ENCODE assay signal across 1 cellular context in the genomic region with DNA sequence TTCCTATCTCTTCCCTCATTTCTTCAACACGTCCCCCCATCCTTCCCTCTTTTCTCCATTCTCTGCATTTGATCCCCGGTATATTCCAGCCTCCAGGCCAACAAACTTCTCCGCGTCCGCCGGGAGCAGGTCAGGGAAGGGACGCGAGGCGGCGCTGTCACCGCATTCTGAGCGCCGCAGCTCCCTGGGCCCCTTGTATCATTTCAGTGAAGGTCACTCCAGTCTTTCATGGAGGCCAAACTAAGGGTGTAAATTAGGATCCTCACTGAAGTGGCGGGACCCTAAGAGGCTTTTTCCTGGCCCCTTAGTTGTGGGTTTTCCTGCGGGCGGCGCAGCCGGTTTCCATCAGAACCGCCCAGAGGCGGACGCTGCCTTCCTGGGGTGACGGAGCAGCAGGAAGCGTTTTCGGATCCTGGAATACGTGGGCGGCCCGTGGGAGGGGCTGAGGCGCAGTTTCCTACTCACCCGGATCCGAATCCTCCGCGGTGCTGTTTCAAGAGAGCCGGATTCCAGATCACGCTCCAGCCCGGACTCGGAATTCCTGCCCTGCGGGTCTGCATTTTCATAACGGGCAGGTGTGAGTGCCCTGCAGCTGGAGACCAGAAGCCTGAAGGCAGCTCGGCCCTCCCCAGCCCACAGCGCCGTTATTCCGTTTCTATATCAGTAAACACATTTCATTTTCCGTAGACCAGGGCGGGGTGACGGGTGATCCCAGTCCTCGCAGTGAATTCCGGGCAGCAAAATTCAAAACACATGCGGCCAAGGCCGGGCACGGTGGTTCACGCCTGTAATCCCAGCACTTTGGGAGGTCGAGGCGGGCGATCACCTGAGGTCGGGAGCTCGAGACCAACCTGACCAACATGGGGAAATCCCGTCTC.
TF ChIP-seq lines count a peak whose summit lies in the region.

No MANE protein-coding gene starts in this region.

TF ChIP-seq in HepG2, 621 proteins besides CTCF, POLR2A, EP300 and RAD21 (continued from another document and continues in another):
- TF ChIP-seq, protein P1, sequence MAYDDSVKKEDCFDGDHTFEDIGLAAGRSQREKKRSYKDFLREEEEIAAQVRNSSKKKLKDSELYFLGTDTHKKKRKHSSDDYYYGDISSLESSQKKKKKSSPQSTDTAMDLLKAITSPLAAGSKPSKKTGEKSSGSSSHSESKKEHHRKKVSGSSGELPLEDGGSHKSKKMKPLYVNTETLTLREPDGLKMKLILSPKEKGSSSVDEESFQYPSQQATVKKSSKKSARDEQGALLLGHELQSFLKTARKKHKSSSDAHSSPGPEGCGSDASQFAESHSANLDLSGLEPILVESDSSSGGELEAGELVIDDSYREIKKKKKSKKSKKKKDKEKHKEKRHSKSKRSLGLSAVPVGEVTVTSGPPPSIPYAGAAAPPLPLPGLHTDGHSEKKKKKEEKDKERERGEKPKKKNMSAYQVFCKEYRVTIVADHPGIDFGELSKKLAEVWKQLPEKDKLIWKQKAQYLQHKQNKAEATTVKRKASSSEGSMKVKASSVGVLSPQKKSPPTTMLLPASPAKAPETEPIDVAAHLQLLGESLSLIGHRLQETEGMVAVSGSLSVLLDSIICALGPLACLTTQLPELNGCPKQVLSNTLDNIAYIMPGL (CRISPR knock-in tag; IDR thresholded peaks at IDR 0.05; ENCODE audit: borderline replicate concordance in 1 of 2, low read depth in 1 of 2) = peak; percentile 97 to 99
- TF ChIP-seq HNRNPH1 (optimal IDR thresholded peaks at IDR 0.05; ENCODE audit: low read depth, low read length) = no peak
- TF ChIP-seq STAT5B (CRISPR knock-in tag; IDR thresholded peaks at IDR 0.05) = 0 out of 2 replicates have a peak, but pooled peaks have one; percentile 33
- peak; percentile 65; the same call in 1 of the 2 replicates for TF ChIP-seq SIN3A (IDR thresholded peaks at IDR 0.05; ENCODE audit: borderline replicate concordance, low read depth, low read length)
- TF ChIP-seq SRY (CRISPR knock-in tag; IDR thresholded peaks at IDR 0.05) = peak; percentile 65; the same call in 1 of the 2 replicates
- no peak for TF ChIP-seq KLF13 (CRISPR knock-in tag; IDR thresholded peaks at IDR 0.05)
- TF ChIP-seq, protein P2, sequence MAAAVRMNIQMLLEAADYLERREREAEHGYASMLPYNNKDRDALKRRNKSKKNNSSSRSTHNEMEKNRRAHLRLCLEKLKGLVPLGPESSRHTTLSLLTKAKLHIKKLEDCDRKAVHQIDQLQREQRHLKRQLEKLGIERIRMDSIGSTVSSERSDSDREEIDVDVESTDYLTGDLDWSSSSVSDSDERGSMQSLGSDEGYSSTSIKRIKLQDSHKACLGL (CRISPR knock-in tag; IDR thresholded peaks at IDR 0.05) = no peak
- TF ChIP-seq SRF (IDR thresholded peaks at IDR 0.05; ENCODE audit: low read depth, low read length) = no peak
- TF ChIP-seq HNRNPUL1 (IDR thresholded peaks at IDR 0.05; ENCODE audit: low read depth, low read length) = no peak
- TF ChIP-seq, protein P3, sequence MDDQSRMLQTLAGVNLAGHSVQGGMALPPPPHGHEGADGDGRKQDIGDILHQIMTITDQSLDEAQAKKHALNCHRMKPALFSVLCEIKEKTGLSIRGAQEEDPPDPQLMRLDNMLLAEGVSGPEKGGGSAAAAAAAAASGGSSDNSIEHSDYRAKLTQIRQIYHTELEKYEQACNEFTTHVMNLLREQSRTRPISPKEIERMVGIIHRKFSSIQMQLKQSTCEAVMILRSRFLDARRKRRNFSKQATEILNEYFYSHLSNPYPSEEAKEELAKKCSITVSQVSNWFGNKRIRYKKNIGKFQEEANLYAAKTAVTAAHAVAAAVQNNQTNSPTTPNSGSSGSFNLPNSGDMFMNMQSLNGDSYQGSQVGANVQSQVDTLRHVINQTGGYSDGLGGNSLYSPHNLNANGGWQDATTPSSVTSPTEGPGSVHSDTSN (CRISPR knock-in tag; IDR thresholded peaks at IDR 0.05; ENCODE audit: borderline replicate concordance) = 0 out of 2 replicates have a peak, but pooled peaks have one; percentile 8
- TF ChIP-seq ZNF225 (CRISPR knock-in tag; IDR thresholded peaks at IDR 0.05) = peak; percentile 35
- peak; percentile 53; the same call in 1 of the 2 replicates for TF ChIP-seq ZNF329 (CRISPR knock-in tag; IDR thresholded peaks at IDR 0.05; ENCODE audit: low read depth)
- no peak for TF ChIP-seq MIER3 (CRISPR knock-in tag; IDR thresholded peaks at IDR 0.05; ENCODE audit: borderline replicate concordance)
- TF ChIP-seq TBX3 (IDR thresholded peaks at IDR 0.05; ENCODE audit: borderline replicate concordance) = peak; percentile 32; the same call in 1 of the 2 replicates
- TF ChIP-seq, protein P4, sequence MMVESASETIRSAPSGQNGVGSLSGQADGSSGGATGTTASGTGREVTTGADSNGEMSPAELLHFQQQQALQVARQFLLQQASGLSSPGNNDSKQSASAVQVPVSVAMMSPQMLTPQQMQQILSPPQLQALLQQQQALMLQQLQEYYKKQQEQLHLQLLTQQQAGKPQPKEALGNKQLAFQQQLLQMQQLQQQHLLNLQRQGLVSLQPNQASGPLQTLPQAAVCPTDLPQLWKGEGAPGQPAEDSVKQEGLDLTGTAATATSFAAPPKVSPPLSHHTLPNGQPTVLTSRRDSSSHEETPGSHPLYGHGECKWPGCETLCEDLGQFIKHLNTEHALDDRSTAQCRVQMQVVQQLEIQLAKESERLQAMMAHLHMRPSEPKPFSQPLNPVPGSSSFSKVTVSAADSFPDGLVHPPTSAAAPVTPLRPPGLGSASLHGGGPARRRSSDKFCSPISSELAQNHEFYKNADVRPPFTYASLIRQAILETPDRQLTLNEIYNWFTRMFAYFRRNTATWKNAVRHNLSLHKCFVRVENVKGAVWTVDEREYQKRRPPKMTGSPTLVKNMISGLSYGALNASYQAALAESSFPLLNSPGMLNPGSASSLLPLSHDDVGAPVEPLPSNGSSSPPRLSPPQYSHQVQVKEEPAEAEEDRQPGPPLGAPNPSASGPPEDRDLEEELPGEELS (CRISPR knock-in tag; IDR thresholded peaks at IDR 0.05) = peak; percentile 22; the same call in 1 of the 2 replicates
- peak; percentile 55; the same call in 1 of the 2 replicates for TF ChIP-seq HDAC2 (CRISPR knock-in tag; IDR thresholded peaks at IDR 0.05)
- TF ChIP-seq ZNF510 (CRISPR knock-in tag; IDR thresholded peaks at IDR 0.05; ENCODE audit: low read depth) = no peak
- TF ChIP-seq, protein P5, sequence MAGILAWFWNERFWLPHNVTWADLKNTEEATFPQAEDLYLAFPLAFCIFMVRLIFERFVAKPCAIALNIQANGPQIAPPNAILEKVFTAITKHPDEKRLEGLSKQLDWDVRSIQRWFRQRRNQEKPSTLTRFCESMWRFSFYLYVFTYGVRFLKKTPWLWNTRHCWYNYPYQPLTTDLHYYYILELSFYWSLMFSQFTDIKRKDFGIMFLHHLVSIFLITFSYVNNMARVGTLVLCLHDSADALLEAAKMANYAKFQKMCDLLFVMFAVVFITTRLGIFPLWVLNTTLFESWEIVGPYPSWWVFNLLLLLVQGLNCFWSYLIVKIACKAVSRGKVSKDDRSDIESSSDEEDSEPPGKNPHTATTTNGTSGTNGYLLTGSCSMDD (CRISPR knock-in tag; IDR thresholded peaks at IDR 0.05) = no peak
- peak; percentile 64; the same call in 1 of the 2 replicates for TF ChIP-seq ETV5 (CRISPR knock-in tag; IDR thresholded peaks at IDR 0.05; ENCODE audit: borderline replicate concordance)
- TF ChIP-seq ZNF781 (CRISPR knock-in tag; IDR thresholded peaks at IDR 0.05; ENCODE audit: borderline replicate concordance, not compliant biosample characterization) = no peak
- TF ChIP-seq KDM5B (CRISPR knock-in tag; IDR thresholded peaks at IDR 0.05; ENCODE audit: borderline replicate concordance) = no peak; the same call in 1 of the 2 replicates
- peak; percentile 55; the same call in 1 of the 2 replicates for TF ChIP-seq ZNF761 (CRISPR knock-in tag; conservative IDR thresholded peaks at IDR 0.05)
- peak; percentile 77 for TF ChIP-seq ZFY (CRISPR knock-in tag; IDR thresholded peaks at IDR 0.05)
- peak; percentile 24 for TF ChIP-seq SNAPC2 (CRISPR knock-in tag; IDR thresholded peaks at IDR 0.05)
- TF ChIP-seq ZNF816 (CRISPR knock-in tag; IDR thresholded peaks at IDR 0.05; ENCODE audit: borderline replicate concordance) = no peak
- peak; percentile 60; the same call in 1 of the 2 replicates for TF ChIP-seq ZNF431 (CRISPR knock-in tag; IDR thresholded peaks at IDR 0.05; ENCODE audit: borderline replicate concordance, low read depth)
- no peak for TF ChIP-seq ZSCAN9 (CRISPR knock-in tag; IDR thresholded peaks at IDR 0.05; ENCODE audit: borderline replicate concordance)
- TF ChIP-seq THAP11 (CRISPR knock-in tag; IDR thresholded peaks at IDR 0.05) = peak; percentile 66
- TF ChIP-seq, protein P6, sequence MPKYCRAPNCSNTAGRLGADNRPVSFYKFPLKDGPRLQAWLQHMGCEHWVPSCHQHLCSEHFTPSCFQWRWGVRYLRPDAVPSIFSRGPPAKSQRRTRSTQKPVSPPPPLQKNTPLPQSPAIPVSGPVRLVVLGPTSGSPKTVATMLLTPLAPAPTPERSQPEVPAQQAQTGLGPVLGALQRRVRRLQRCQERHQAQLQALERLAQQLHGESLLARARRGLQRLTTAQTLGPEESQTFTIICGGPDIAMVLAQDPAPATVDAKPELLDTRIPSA (CRISPR knock-in tag; IDR thresholded peaks at IDR 0.05; ENCODE audit: borderline replicate concordance) = no peak
- TF ChIP-seq, protein P7, sequence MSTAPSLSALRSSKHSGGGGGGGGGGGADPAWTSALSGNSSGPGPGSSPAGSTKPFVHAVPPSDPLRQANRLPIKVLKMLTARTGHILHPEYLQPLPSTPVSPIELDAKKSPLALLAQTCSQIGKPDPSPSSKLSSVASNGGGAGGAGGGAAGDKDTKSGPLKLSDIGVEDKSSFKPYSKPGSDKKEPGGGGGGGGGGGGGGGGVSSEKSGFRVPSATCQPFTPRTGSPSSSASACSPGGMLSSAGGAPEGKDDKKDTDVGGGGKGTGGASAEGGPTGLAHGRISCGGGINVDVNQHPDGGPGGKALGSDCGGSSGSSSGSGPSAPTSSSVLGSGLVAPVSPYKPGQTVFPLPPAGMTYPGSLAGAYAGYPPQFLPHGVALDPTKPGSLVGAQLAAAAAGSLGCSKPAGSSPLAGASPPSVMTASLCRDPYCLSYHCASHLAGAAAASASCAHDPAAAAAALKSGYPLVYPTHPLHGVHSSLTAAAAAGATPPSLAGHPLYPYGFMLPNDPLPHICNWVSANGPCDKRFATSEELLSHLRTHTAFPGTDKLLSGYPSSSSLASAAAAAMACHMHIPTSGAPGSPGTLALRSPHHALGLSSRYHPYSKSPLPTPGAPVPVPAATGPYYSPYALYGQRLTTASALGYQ (CRISPR knock-in tag; IDR thresholded peaks at IDR 0.05) = peak; percentile 26; the same call in 1 of the 2 replicates
- TF ChIP-seq JUN (CRISPR knock-in tag; IDR thresholded peaks at IDR 0.05) = no peak
- TF ChIP-seq ZNF772 (CRISPR knock-in tag; IDR thresholded peaks at IDR 0.05) = peak; percentile 73; the same call in 1 of the 2 replicates
- no peak for TF ChIP-seq MBD4 (IDR thresholded peaks at IDR 0.05; ENCODE audit: borderline replicate concordance, low read length)
- peak; percentile 59; the same call in 1 of the 2 replicates for TF ChIP-seq ZBTB7B (CRISPR knock-in tag; IDR thresholded peaks at IDR 0.05)
- TF ChIP-seq ZFP1 (CRISPR knock-in tag; IDR thresholded peaks at IDR 0.05) = 0 out of 2 replicates have a peak, but pooled peaks have one; percentile 56
- TF ChIP-seq, protein P8, sequence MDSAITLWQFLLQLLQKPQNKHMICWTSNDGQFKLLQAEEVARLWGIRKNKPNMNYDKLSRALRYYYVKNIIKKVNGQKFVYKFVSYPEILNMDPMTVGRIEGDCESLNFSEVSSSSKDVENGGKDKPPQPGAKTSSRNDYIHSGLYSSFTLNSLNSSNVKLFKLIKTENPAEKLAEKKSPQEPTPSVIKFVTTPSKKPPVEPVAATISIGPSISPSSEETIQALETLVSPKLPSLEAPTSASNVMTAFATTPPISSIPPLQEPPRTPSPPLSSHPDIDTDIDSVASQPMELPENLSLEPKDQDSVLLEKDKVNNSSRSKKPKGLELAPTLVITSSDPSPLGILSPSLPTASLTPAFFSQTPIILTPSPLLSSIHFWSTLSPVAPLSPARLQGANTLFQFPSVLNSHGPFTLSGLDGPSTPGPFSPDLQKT (CRISPR knock-in tag; IDR thresholded peaks at IDR 0.05; ENCODE audit: borderline replicate concordance) = no peak
- TF ChIP-seq, protein P9, sequence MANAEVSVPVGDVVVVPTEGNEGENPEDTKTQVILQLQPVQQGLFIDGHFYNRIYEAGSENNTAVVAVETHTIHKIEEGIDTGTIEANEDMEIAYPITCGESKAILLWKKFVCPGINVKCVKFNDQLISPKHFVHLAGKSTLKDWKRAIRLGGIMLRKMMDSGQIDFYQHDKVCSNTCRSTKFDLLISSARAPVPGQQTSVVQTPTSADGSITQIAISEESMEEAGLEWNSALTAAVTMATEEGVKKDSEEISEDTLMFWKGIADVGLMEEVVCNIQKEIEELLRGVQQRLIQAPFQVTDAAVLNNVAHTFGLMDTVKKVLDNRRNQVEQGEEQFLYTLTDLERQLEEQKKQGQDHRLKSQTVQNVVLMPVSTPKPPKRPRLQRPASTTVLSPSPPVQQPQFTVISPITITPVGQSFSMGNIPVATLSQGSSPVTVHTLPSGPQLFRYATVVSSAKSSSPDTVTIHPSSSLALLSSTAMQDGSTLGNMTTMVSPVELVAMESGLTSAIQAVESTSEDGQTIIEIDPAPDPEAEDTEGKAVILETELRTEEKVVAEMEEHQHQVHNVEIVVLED (CRISPR knock-in tag; IDR thresholded peaks at IDR 0.05; ENCODE audit: borderline replicate concordance) = no peak; the same call in none of the 2 replicates
- no peak for TF ChIP-seq ZNF138 (CRISPR knock-in tag; IDR thresholded peaks at IDR 0.05; ENCODE audit: low read depth)
- no peak for TF ChIP-seq HCFC1 (IDR thresholded peaks at IDR 0.05; ENCODE audit: low read depth, low read length)
- peak; percentile 27; the same call in 1 of the 2 replicates for TF ChIP-seq SOX5 (CRISPR knock-in tag; IDR thresholded peaks at IDR 0.05; ENCODE audit: borderline replicate concordance)
- TF ChIP-seq, protein P10, sequence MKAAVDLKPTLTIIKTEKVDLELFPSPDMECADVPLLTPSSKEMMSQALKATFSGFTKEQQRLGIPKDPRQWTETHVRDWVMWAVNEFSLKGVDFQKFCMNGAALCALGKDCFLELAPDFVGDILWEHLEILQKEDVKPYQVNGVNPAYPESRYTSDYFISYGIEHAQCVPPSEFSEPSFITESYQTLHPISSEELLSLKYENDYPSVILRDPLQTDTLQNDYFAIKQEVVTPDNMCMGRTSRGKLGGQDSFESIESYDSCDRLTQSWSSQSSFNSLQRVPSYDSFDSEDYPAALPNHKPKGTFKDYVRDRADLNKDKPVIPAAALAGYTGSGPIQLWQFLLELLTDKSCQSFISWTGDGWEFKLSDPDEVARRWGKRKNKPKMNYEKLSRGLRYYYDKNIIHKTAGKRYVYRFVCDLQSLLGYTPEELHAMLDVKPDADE (CRISPR knock-in tag; IDR thresholded peaks at IDR 0.05) = no peak
- TF ChIP-seq TBL1XR1 (IDR thresholded peaks at IDR 0.05; ENCODE audit: borderline replicate concordance, low read length, partially characterized antibody) = no peak
- TF ChIP-seq, protein P11, sequence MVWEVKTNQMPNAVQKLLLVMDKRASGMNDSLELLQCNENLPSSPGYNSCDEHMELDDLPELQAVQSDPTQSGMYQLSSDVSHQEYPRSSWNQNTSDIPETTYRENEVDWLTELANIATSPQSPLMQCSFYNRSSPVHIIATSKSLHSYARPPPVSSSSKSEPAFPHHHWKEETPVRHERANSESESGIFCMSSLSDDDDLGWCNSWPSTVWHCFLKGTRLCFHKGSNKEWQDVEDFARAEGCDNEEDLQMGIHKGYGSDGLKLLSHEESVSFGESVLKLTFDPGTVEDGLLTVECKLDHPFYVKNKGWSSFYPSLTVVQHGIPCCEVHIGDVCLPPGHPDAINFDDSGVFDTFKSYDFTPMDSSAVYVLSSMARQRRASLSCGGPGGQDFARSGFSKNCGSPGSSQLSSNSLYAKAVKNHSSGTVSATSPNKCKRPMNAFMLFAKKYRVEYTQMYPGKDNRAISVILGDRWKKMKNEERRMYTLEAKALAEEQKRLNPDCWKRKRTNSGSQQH (CRISPR knock-in tag; IDR thresholded peaks at IDR 0.05; ENCODE audit: low read depth) = no peak
- peak; percentile 9; the same call in 1 of the 2 replicates for TF ChIP-seq JUND (CRISPR knock-in tag; IDR thresholded peaks at IDR 0.05)
